ENCODE assay signal across 17 cellular contexts in genomic region chr4:157885785-157886184, GRCh38.
DNase-seq lines count a peak whose midpoint lies in the region; TF ChIP-seq lines count a peak whose summit lies in the region.
"Had no signal": no experiment of that assay in that cellular context is flagged by ENCODE, and none has a peak within 500 bp of the region (broad histone marks: within the 10 kb centered on the region; RNA-seq: fewer than 3 reads in every experiment).

No MANE protein-coding gene starts in this region.

- peaks cover 43% of the 10 kb centered on the region for H3K4me1 Mint-ChIP-seq in brain
- H3K4me1 Mint-ChIP-seq in activated CD4-positive, alpha-beta T cell treated with anti-CD3 and anti-CD28 coated beads, Interleukin-2, amount 10 ng/mL, durations not matched to agents 7 days and 5 days, result no peaks in the 10 kb centered on the region
- H3K4me1 Mint-ChIP-seq in CD8-positive, alpha-beta memory T cell, result no peaks in the 10 kb centered on the region
- H3K4me1 Mint-ChIP-seq: CD4-positive, CD25-positive, alpha-beta regulatory T cell had no signal

- peaks cover 3% of the 10 kb centered on the region for H3K27me3 Mint-ChIP-seq in brain
- H3K27me3 Mint-ChIP-seq in activated CD4-positive, alpha-beta T cell treated with anti-CD3 and anti-CD28 coated beads, Interleukin-2, amount 10 ng/mL, durations not matched to agents 7 days and 5 days, result no peaks in the 10 kb centered on the region
- no peaks in the 10 kb centered on the region for H3K27me3 Mint-ChIP-seq in CD8-positive, alpha-beta memory T cell
- H3K27me3 Mint-ChIP-seq: CD4-positive, CD25-positive, alpha-beta regulatory T cell; IgD-negative memory B cell had no signal

- H3K36me3 ChIP-seq in CD8-positive, alpha-beta memory T cell (ENCODE audit: insufficient read depth, low read length), result no peaks in the 10 kb centered on the region
- H3K36me3 ChIP-seq: BLaER1 treated with 17β-estradiol and CSF1 and Interleukin-3, amounts not matched to agents 10 nM and 100 nM had no signal

- H3K4me3 ChIP-seq in CD8-positive, alpha-beta memory T cell (ENCODE audit: low read length), result no peak overlapping the region
- H3K4me3 ChIP-seq: BLaER1 treated with 17β-estradiol and CSF1 and Interleukin-3, amounts not matched to agents 10 nM and 100 nM; GM12878 had no signal

- H3K27me3 ChIP-seq in CD8-positive, alpha-beta memory T cell (ENCODE audit: insufficient read depth, low read length, poor library complexity, severe bottlenecking), result no peaks in the 10 kb centered on the region
- H3K27me3 ChIP-seq: BLaER1 treated with 17β-estradiol and CSF1 and Interleukin-3, amounts not matched to agents 10 nM and 100 nM had no signal

- CTCF ChIA-PET in activated CD4-positive, alpha-beta T cell treated with anti-CD3 and anti-CD28 coated beads, Interleukin-2, amount 10 ng/mL, durations not matched to agents 7 days and 5 days (lab: Charles Lee), result no interaction called here
- CTCF ChIA-PET in CD8-positive, alpha-beta memory T cell (lab: Charles Lee), result no interaction called here

- DNase-seq in Ammon's horn (ENCODE audit: low spot score) (peak; percentile 61), NCI-H524 treated with DMSO at 0.1 percent for 48 hours (lab: John Stamatoyannopoulos, UW) (peak; percentile 39), superior temporal gyrus (ENCODE audit: extremely low spot score) (peak; percentile 53), HuH-7.5 (ENCODE audit: low spot score) (no peak)
- DNase-seq in activated CD4-positive, alpha-beta T cell treated with anti-CD3 and anti-CD28 coated beads, Interleukin-2, amount 10 ng/mL, durations not matched to agents 7 days and 5 days, result no peak
- DNase-seq in CD8-positive, alpha-beta memory T cell, result no peak
- DNase-seq: 8988T; AML-193; Calu3; CD4-positive, CD25-positive, alpha-beta regulatory T cell; DMS 273 treated with DMSO at 0.1 percent for 48 hours; GOT3; H9 had no signal

- H3K27ac Mint-ChIP-seq in brain, result peak overlapping the region in 4 of 5 experiments; percentile 21 to 94 (median 54)
- no peak overlapping the region for H3K27ac Mint-ChIP-seq in activated CD4-positive, alpha-beta T cell treated with anti-CD3 and anti-CD28 coated beads, Interleukin-2, amount 10 ng/mL, durations not matched to agents 7 days and 5 days
- no peak overlapping the region for H3K27ac Mint-ChIP-seq in CD8-positive, alpha-beta memory T cell
- H3K27ac Mint-ChIP-seq: CD4-positive, CD25-positive, alpha-beta regulatory T cell; H9; IgD-negative memory B cell had no signal

- peak overlapping the region in 1 of 5 experiments; percentile 5 for H3K4me3 Mint-ChIP-seq in brain
- no peak overlapping the region for H3K4me3 Mint-ChIP-seq in activated CD4-positive, alpha-beta T cell treated with anti-CD3 and anti-CD28 coated beads, Interleukin-2, amount 10 ng/mL, durations not matched to agents 7 days and 5 days
- no peak overlapping the region for H3K4me3 Mint-ChIP-seq in CD8-positive, alpha-beta memory T cell
- H3K4me3 Mint-ChIP-seq: CD4-positive, CD25-positive, alpha-beta regulatory T cell; H9; IgD-negative memory B cell had no signal

- no peak for TF ChIP-seq CTCF in brain (conservative IDR thresholded peaks at IDR 0.05)

- no peaks in the 10 kb centered on the region for H3K9me3 Mint-ChIP-seq in brain
- no peaks in the 10 kb centered on the region for H3K9me3 Mint-ChIP-seq in activated CD4-positive, alpha-beta T cell treated with anti-CD3 and anti-CD28 coated beads, Interleukin-2, amount 10 ng/mL, durations not matched to agents 7 days and 5 days
- H3K9me3 Mint-ChIP-seq in CD8-positive, alpha-beta memory T cell, result peaks cover 0 to 4% (median 3%) of the 10 kb centered on the region in 5 donors
- H3K9me3 Mint-ChIP-seq: H9 had no signal

- no peaks in the 10 kb centered on the region for H3K9me3 ChIP-seq in CD8-positive, alpha-beta memory T cell (ENCODE audit: low read length)
- H3K9me3 ChIP-seq: BLaER1 treated with 17β-estradiol and CSF1 and Interleukin-3, amounts not matched to agents 10 nM and 100 nM had no signal

- no peaks in the 10 kb centered on the region for H3K36me3 Mint-ChIP-seq in brain
- no peaks in the 10 kb centered on the region for H3K36me3 Mint-ChIP-seq in activated CD4-positive, alpha-beta T cell treated with anti-CD3 and anti-CD28 coated beads, Interleukin-2, amount 10 ng/mL, durations not matched to agents 7 days and 5 days (ENCODE audit: low read depth)
- no peaks in the 10 kb centered on the region for H3K36me3 Mint-ChIP-seq in CD8-positive, alpha-beta memory T cell
- H3K36me3 Mint-ChIP-seq: CD4-positive, CD25-positive, alpha-beta regulatory T cell; IgD-negative memory B cell had no signal

- POLR2A ChIA-PET in activated CD4-positive, alpha-beta T cell treated with anti-CD3 and anti-CD28 coated beads, Interleukin-2, amount 10 ng/mL, durations not matched to agents 7 days and 5 days (lab: Charles Lee), result no interaction called here
- POLR2A ChIA-PET in CD8-positive, alpha-beta memory T cell (lab: Charles Lee), result no interaction called here

- no peak overlapping the region for H3K27ac ChIP-seq in CD8-positive, alpha-beta memory T cell (ENCODE audit: low read depth, low read length)
- H3K27ac ChIP-seq: BLaER1 treated with 17β-estradiol and CSF1 and Interleukin-3, amounts not matched to agents 10 nM and 100 nM had no signal

- no peaks in the 10 kb centered on the region for H3K4me1 ChIP-seq in CD8-positive, alpha-beta memory T cell (ENCODE audit: insufficient read depth, low read length)

Comparison
In these comparisons a context has a peak if more than half of its experiments do, and no peak if none do; other contexts are left out.
1. DNase-seq: peak in Ammon's horn (single experiment), NCI-H524 treated with DMSO at 0.1 percent for 48 hours (single experiment) and superior temporal gyrus (single experiment); none in HuH-7.5 (single experiment), activated CD4-positive, alpha-beta T cell treated with anti-CD3 and anti-CD28 coated beads, Interleukin-2, amount 10 ng/mL, durations not matched to agents 7 days and 5 days (single experiment) and CD8-positive, alpha-beta memory T cell (0 of 5).
2. H3K27ac Mint-ChIP-seq: peak in brain (4 of 5); none in activated CD4-positive, alpha-beta T cell treated with anti-CD3 and anti-CD28 coated beads, Interleukin-2, amount 10 ng/mL, durations not matched to agents 7 days and 5 days (single experiment) and CD8-positive, alpha-beta memory T cell (0 of 8).